Comparison of ENCODE assay signal across 8 cellular contexts in the genomic region with DNA sequence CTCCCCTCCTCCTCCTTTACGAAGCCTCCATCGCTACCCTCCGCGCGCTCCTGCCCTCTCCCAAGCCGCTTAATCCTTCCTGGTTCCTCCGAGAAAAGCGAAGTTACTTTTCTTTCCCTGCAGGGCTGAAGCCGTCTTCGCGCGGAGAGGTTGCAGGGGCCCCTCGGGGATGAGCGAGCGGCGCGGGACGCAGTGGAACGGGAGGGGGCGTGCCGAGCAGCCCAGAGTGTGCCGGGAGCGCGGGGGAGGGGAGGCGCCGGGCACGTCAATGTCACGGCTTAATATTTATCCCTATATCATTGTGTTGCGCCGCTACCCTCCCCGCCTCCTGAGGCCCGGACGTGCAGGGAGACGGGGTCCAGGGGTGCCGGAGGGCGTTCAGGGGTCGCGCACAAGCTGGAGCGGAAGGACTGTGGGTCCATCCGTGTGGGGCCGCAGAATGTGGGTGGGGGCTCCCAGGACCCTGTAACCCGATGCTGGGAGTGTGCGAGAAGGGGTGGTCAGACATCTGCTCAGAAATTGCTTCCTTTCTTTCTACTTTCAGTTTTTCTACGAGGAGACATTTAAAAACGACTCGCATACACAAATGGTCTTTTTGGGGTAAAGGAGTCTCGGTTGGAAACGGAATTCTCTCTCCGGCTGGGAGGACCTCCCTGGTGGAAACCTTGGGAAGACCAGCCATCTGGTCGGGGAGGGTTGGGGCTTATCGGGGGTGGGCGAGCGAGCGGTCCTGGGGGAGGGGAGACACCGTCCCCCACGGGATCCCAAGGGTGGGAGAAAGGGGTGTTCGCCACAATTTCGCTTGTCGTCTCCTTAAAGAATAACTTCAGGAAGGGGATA. TPM values are rescaled to one million over a fixed set of nuclear protein-coding genes. Genes with fewer than 3 reads are reported as not detected.
DNase-seq lines count a peak whose midpoint lies in the region; ATAC-seq and TF ChIP-seq lines count a peak whose summit lies in the region.

No MANE protein-coding gene starts in this region.

- intact Hi-C loops in tibial artery (cut with DNase I; ENCODE audit: low total_unique reads) = loop anchor here (5.0 to 10.0 kb wide), 4 partner anchors 142 to 309 kb away; partner anchors contain the start of genes PEX1 and RBM48

- no peaks in the 10 kb centered on the region for H3K36me3 ChIP-seq in gastroesophageal sphincter
- H3K36me3 ChIP-seq in tibial artery = no peaks in the 10 kb centered on the region

- H3K4me3 ChIP-seq in gastroesophageal sphincter = peak overlapping the region; percentile 64 to 85
- peak overlapping the region; percentile 84 to 94 for H3K4me3 ChIP-seq in tibial artery

- peaks cover 0 to 45% (median 6%) of the 10 kb centered on the region in 3 donors for H3K4me1 ChIP-seq in gastroesophageal sphincter
- H3K4me1 ChIP-seq in tibial artery = peaks cover 0 to 29% (median 11%) of the 10 kb centered on the region in 4 donors

- 0 to 1% methylated on average over 8 to 9 of the region's 59 CpGs for WGBS in gastroesophageal sphincter (ENCODE audit: low coverage in 1 of 2), 2 donors

- TF ChIP-seq CTCF in gastroesophageal sphincter (IDR thresholded peaks at IDR 0.05) (peak in 2 of 4 experiments; percentile 22 to 65), tibial artery (IDR thresholded peaks at IDR 0.05) (no peak)

- DNase-seq in D341Med (ENCODE audit: low spot score) (peak; percentile 72), nucleus accumbens (lab: John Stamatoyannopoulos, UW) (peak in 54 of 56 donors; percentile 4 to 82 (median 62)), tibial artery (peak; percentile 81 to 91)
- DNase-seq in activated naive CD4-positive, alpha-beta T cell treated with Interleukin-2 at 50 U/mL for 16 hours = peak; percentile 85

- no peak for TF ChIP-seq EP300 in gastroesophageal sphincter (IDR thresholded peaks at IDR 0.05)

- H3K27ac ChIP-seq in gastroesophageal sphincter (peak overlapping the region; percentile 66 to 95 (median 92)), tibial artery (peak overlapping the region; percentile 88 to 92)

- TF ChIP-seq POLR2A in Raji (IDR thresholded peaks at IDR 0.05; ENCODE audit: insufficient read depth, low read depth, low read length) (peak; percentile 59), gastroesophageal sphincter (IDR thresholded peaks at IDR 0.05) (peak in 1 of 2 donors; percentile 34)

- ATAC-seq in GM19372 (IDR thresholded peaks at IDR 0.05; ENCODE audit: low read depth, unreplicated experiment) = peak; percentile 44
- ATAC-seq in HG03520 (IDR thresholded peaks at IDR 0.05; ENCODE audit: unreplicated experiment) = peak; percentile 30
- peak; percentile 77 for ATAC-seq in gastroesophageal sphincter

- H3K27me3 ChIP-seq in gastroesophageal sphincter (no peaks in the 10 kb centered on the region), tibial artery (no peaks in the 10 kb centered on the region)

- H3K9me3 ChIP-seq in gastroesophageal sphincter (no peaks in the 10 kb centered on the region), tibial artery (no peaks in the 10 kb centered on the region)

RNA-seq across cellular contexts. Expression of gene CDK6, which starts 2.4 kb away (rescaled TPM):
- total RNA-seq in gastroesophageal sphincter = 10 to 100 TPM; 19.7 to 51.1 (median 33.8) TPM

Comparison
In these comparisons a context has a peak if more than half of its experiments do, and no peak if none do; other contexts are left out.
1. Peak in every context shown above with its lines: DNase-seq, ATAC-seq, H3K4me3 ChIP-seq and H3K27ac ChIP-seq.